Comparison of ENCODE assay signal across 26 cellular contexts in the genomic region with DNA sequence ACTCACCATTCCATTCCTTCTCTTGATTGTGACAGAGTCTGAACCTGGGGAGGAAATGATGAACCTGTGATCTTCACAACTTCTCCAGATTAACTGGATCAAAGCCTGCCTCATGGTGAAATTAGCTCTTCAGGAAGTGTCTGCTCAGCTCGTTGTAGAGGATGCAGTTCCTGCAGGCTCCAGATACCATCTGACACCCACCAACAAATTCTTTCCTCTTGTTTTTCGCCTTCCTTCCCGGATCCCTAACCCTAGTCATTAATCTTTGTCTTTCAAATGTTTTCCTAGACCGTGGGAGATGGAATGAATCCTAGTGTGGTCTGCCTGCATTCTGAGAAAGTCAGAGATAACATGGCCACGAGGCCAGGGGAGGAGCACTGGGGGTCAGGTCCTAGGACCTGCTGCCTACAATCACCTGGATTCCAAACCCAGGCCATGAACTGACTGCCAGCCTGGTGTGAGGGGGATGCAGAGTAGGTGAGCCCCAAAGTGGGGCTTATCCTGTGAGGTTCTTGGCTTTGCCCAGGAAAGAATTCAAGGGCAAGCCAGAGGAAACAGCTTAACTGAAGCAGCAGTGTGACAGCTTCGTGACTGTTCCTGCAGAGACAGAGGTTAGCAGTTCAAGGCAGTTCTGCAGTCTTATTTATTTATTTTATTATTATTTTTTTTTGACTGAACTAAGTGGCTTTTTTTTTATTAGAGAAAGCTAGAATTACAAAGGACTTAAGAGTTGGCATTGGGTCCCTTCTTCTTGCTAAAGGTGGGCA.
A peak's percentile ranks its signal among the peaks of the same experiment; 100 is the strongest.
DNase-seq lines count a peak whose midpoint lies in the region; ATAC-seq, FAIRE-seq and TF ChIP-seq lines count a peak whose summit lies in the region.
"Had no signal": no experiment of that assay in that cellular context is flagged by ENCODE, and none has a peak within 500 bp of the region (broad histone marks: within the 10 kb centered on the region; RNA-seq: fewer than 3 reads in every experiment).

No MANE protein-coding gene starts in this region.

- no peak overlapping the region for H3K4me3 Mint-ChIP-seq in CD4-positive, CD25-positive, alpha-beta regulatory T cell
- H3K4me3 Mint-ChIP-seq in naive thymus-derived CD8-positive, alpha-beta T cell, result peak overlapping the region in 3 of 10 donors; percentile 13 to 59 (median 20)
- H3K4me3 Mint-ChIP-seq in activated CD8-positive, alpha-beta T cell treated with anti-CD3 and anti-CD28 coated beads for 36 hours, result no peak overlapping the region
- H3K4me3 Mint-ChIP-seq in activated naive CD4-positive, alpha-beta T cell treated with anti-CD3 and anti-CD28 coated beads, Interleukin-2, amount 10 ng/mL, durations not matched to agents 7 days and 5 days, result no peak overlapping the region
- H3K4me3 Mint-ChIP-seq: activated B cell treated with CpG ODN at 0.5 μM for 24 hours; central memory CD8-positive, alpha-beta T cell; dendritic cell treated with granulocyte-macrophage colony-stimulating factor and Interleukin-4, amounts not matched to agents 40 ng/mL and 50 ng/mL, for 4 days had no signal

- FAIRE-seq in GM12891 (lab: Jason Lieb, UNC), result no peak
- FAIRE-seq: frontal cortex had no signal

- no peaks in the 10 kb centered on the region for H3K9me3 ChIP-seq in CD4-positive, CD25-positive, alpha-beta regulatory T cell (ENCODE audit: control insufficient read depth in 2 of 2, low read length in 2 of 2)
- H3K9me3 ChIP-seq: ascending aorta, esophagus squamous epithelium, spleen, upper lobe of left lung had no signal

- H3K27me3 ChIP-seq in CD4-positive, CD25-positive, alpha-beta regulatory T cell (ENCODE audit: control insufficient read depth, insufficient read depth, low read length), result peaks cover 3% of the 10 kb centered on the region
- H3K27me3 ChIP-seq: ascending aorta, upper lobe of left lung had no signal

- H3K4me1 Mint-ChIP-seq in CD4-positive, CD25-positive, alpha-beta regulatory T cell, result peaks cover 0 to 7% (median 2%) of the 10 kb centered on the region in 4 donors
- H3K4me1 Mint-ChIP-seq in naive thymus-derived CD8-positive, alpha-beta T cell, result peaks cover 22 to 31% (median 27%) of the 10 kb centered on the region in 4 donors
- peaks cover 10% of the 10 kb centered on the region for H3K4me1 Mint-ChIP-seq in activated CD8-positive, alpha-beta T cell treated with anti-CD3 and anti-CD28 coated beads for 36 hours (ENCODE audit: low read depth)
- peaks cover 30% of the 10 kb centered on the region for H3K4me1 Mint-ChIP-seq in activated naive CD4-positive, alpha-beta T cell treated with anti-CD3 and anti-CD28 coated beads, Interleukin-2, amount 10 ng/mL, durations not matched to agents 7 days and 5 days
- H3K4me1 Mint-ChIP-seq: activated B cell treated with CpG ODN at 0.5 μM for 24 hours; central memory CD8-positive, alpha-beta T cell had no signal

- H3K27ac ChIP-seq in CD4-positive, CD25-positive, alpha-beta regulatory T cell (ENCODE audit: insufficient read depth, low read length, poor library complexity, severe bottlenecking), result no peak overlapping the region
- H3K27ac ChIP-seq: ascending aorta, C4-2B, esophagus squamous epithelium, upper lobe of left lung had no signal

- no peaks in the 10 kb centered on the region for H3K4me1 ChIP-seq in CD4-positive, CD25-positive, alpha-beta regulatory T cell (ENCODE audit: control insufficient read depth, insufficient read depth, low read length, poor library complexity, severe bottlenecking)
- H3K4me1 ChIP-seq: ascending aorta, esophagus squamous epithelium, upper lobe of left lung had no signal

- H3K27ac Mint-ChIP-seq in CD4-positive, CD25-positive, alpha-beta regulatory T cell, result peak overlapping the region in 2 of 3 donors; percentile 53 to 65
- H3K27ac Mint-ChIP-seq in naive thymus-derived CD8-positive, alpha-beta T cell, result peak overlapping the region in 8 of 10 donors; percentile 0 to 73 (median 38)
- no peak overlapping the region for H3K27ac Mint-ChIP-seq in activated CD8-positive, alpha-beta T cell treated with anti-CD3 and anti-CD28 coated beads for 36 hours
- no peak overlapping the region for H3K27ac Mint-ChIP-seq in activated naive CD4-positive, alpha-beta T cell treated with anti-CD3 and anti-CD28 coated beads, Interleukin-2, amount 10 ng/mL, durations not matched to agents 7 days and 5 days
- H3K27ac Mint-ChIP-seq: activated B cell treated with CpG ODN at 0.5 μM for 24 hours; dendritic cell treated with granulocyte-macrophage colony-stimulating factor and Interleukin-4, amounts not matched to agents 40 ng/mL and 50 ng/mL, for 4 days had no signal

- no peaks in the 10 kb centered on the region for H3K9me3 Mint-ChIP-seq in CD4-positive, CD25-positive, alpha-beta regulatory T cell
- no peaks in the 10 kb centered on the region for H3K9me3 Mint-ChIP-seq in naive thymus-derived CD8-positive, alpha-beta T cell
- no peaks in the 10 kb centered on the region for H3K9me3 Mint-ChIP-seq in activated CD8-positive, alpha-beta T cell treated with anti-CD3 and anti-CD28 coated beads for 36 hours
- H3K9me3 Mint-ChIP-seq in activated naive CD4-positive, alpha-beta T cell treated with anti-CD3 and anti-CD28 coated beads, Interleukin-2, amount 10 ng/mL, durations not matched to agents 7 days and 5 days, result no peaks in the 10 kb centered on the region
- H3K9me3 Mint-ChIP-seq: activated B cell treated with CpG ODN at 0.5 μM for 24 hours; central memory CD8-positive, alpha-beta T cell; dendritic cell treated with granulocyte-macrophage colony-stimulating factor and Interleukin-4, amounts not matched to agents 40 ng/mL and 50 ng/mL, for 4 days had no signal

- POLR2A ChIA-PET in naive thymus-derived CD8-positive, alpha-beta T cell (lab: Charles Lee), result interaction anchor here (1.0 to 4.0 kb wide), 4 partner anchors 11 to 20 kb away, joined by 3 to 22 read pairs (median 4); no protein-coding TSS in a partner anchor
- POLR2A ChIA-PET in activated CD8-positive, alpha-beta T cell treated with anti-CD3 and anti-CD28 coated beads for 36 hours (lab: Charles Lee), result no interaction called here

- no peak for TF ChIP-seq POLR2A in GM12891 (IDR thresholded peaks at IDR 0.05; ENCODE audit: low read depth, low read length)

- ATAC-seq in CD4-positive, CD25-positive, alpha-beta regulatory T cell (ENCODE audit: low read depth in 2 of 2), result no peak
- ATAC-seq in naive thymus-derived CD8-positive, alpha-beta T cell, result peak; percentile 58 to 62
- no peak for ATAC-seq in activated CD8-positive, alpha-beta T cell treated with anti-CD3 and anti-CD28 coated beads for 36 hours

- peaks cover 33% of the 10 kb centered on the region for H3K27me3 Mint-ChIP-seq in CD4-positive, CD25-positive, alpha-beta regulatory T cell
- H3K27me3 Mint-ChIP-seq in naive thymus-derived CD8-positive, alpha-beta T cell, result peaks cover 0 to 3% (median 0%) of the 10 kb centered on the region in 5 donors
- H3K27me3 Mint-ChIP-seq in activated CD8-positive, alpha-beta T cell treated with anti-CD3 and anti-CD28 coated beads for 36 hours, result no peaks in the 10 kb centered on the region
- peaks cover 38% of the 10 kb centered on the region for H3K27me3 Mint-ChIP-seq in activated naive CD4-positive, alpha-beta T cell treated with anti-CD3 and anti-CD28 coated beads, Interleukin-2, amount 10 ng/mL, durations not matched to agents 7 days and 5 days

- DNase-seq in CD4-positive, CD25-positive, alpha-beta regulatory T cell, result no peak
- peak; percentile 48 for DNase-seq in ELF-1 (ENCODE audit: low read depth, low spot score)
- DNase-seq in astrocyte of the hippocampus (ENCODE audit: low read depth, low spot score), result peak; percentile 31
- no peak for DNase-seq in naive thymus-derived CD8-positive, alpha-beta T cell
- no peak for DNase-seq in GM12891 (ENCODE audit: insufficient read length, low spot score)
- no peak for DNase-seq in activated CD8-positive, alpha-beta T cell treated with anti-CD3 and anti-CD28 coated beads for 36 hours
- DNase-seq in activated naive CD4-positive, alpha-beta T cell treated with anti-CD3 and anti-CD28 coated beads, Interleukin-2, amount 10 ng/mL, durations not matched to agents 7 days and 5 days, result no peak
- DNase-seq: activated B cell treated with CpG ODN at 0.5 μM for 24 hours; activated naive CD4-positive, alpha-beta T cell treated with anti-CD3 and anti-CD28 coated beads, Interleukin-2, amount 50 U/mL, for 16 hours; EL; esophagus squamous epithelium; left cardiac atrium; mesenchymal stem cell; NCI-H1105; NCI-H2029; NCI-H526 treated with DMSO at 0.1 percent for 48 hours; SHP77 treated with DMSO at 0.1 percent for 48 hours; spleen; SW 1271; T1000; upper lobe of left lung had no signal

- no peaks in the 10 kb centered on the region for H3K36me3 ChIP-seq in CD4-positive, CD25-positive, alpha-beta regulatory T cell (ENCODE audit: control insufficient read depth, insufficient read depth, low read length)
- H3K36me3 ChIP-seq: ascending aorta, esophagus squamous epithelium, spleen, upper lobe of left lung had no signal

- CTCF ChIA-PET in activated CD8-positive, alpha-beta T cell treated with anti-CD3 and anti-CD28 coated beads for 36 hours (lab: Charles Lee), result interaction anchor here (0.6 to 1.5 kb wide), 2 partner anchors 24 to 36 kb away, joined by 3 read pairs; no protein-coding TSS in a partner anchor
- CTCF ChIA-PET in activated naive CD4-positive, alpha-beta T cell treated with anti-CD3 and anti-CD28 coated beads, Interleukin-2, amount 10 ng/mL, durations not matched to agents 7 days and 5 days (lab: Charles Lee), result interaction anchor here (1.1 to 3.2 kb wide), 3 partner anchors 11 to 14 kb away, joined by 3 to 10 read pairs (median 5); no protein-coding TSS in a partner anchor

- no peak for TF ChIP-seq CTCF in activated CD8-positive, alpha-beta T cell treated with anti-CD3 and anti-CD28 coated beads for 36 hours (IDR thresholded peaks at IDR 0.05)

- intact Hi-C loops in activated CD8-positive, alpha-beta T cell treated with anti-CD3 and anti-CD28 coated beads for 36 hours (cut with micrococcal nuclease), result no loop called here

- no peaks in the 10 kb centered on the region for H3K36me3 Mint-ChIP-seq in CD4-positive, CD25-positive, alpha-beta regulatory T cell
- no peaks in the 10 kb centered on the region for H3K36me3 Mint-ChIP-seq in naive thymus-derived CD8-positive, alpha-beta T cell
- H3K36me3 Mint-ChIP-seq in activated CD8-positive, alpha-beta T cell treated with anti-CD3 and anti-CD28 coated beads for 36 hours (ENCODE audit: low read depth), result no peaks in the 10 kb centered on the region
- H3K36me3 Mint-ChIP-seq in activated naive CD4-positive, alpha-beta T cell treated with anti-CD3 and anti-CD28 coated beads, Interleukin-2, amount 10 ng/mL, durations not matched to agents 7 days and 5 days, result no peaks in the 10 kb centered on the region

- H3K4me3 ChIP-seq in CD4-positive, CD25-positive, alpha-beta regulatory T cell (ENCODE audit: low read depth, low read length), result no peak overlapping the region
- H3K4me3 ChIP-seq: ascending aorta, esophagus squamous epithelium, spleen, upper lobe of left lung had no signal

TF ChIP-seq in GM12891, 5 proteins besides CTCF, POLR2A, EP300 and RAD21:
- TF ChIP-seq PAX5 (IDR thresholded peaks at IDR 0.05; ENCODE audit: insufficient read depth, low read length, severe bottlenecking), result no peak
- no peak for TF ChIP-seq TAF1 (IDR thresholded peaks at IDR 0.05; ENCODE audit: low read depth, low read length)
- no peak for TF ChIP-seq POU2F2 (IDR thresholded peaks at IDR 0.05; ENCODE audit: low read depth, low read length)
- no peak for TF ChIP-seq POLR2AphosphoS5 (IDR thresholded peaks at IDR 0.05; ENCODE audit: low read depth, low read length)
- no peak for TF ChIP-seq SPI1 (IDR thresholded peaks at IDR 0.05; ENCODE audit: low read depth, low read length)

Comparison
In these comparisons a context has a peak if more than half of its experiments do, and no peak if none do; other contexts are left out.
1. ATAC-seq: peak in naive thymus-derived CD8-positive, alpha-beta T cell (2 of 2); none in CD4-positive, CD25-positive, alpha-beta regulatory T cell (0 of 2) and activated CD8-positive, alpha-beta T cell treated with anti-CD3 and anti-CD28 coated beads for 36 hours (single experiment).
2. DNase-seq: peak in ELF-1 (single experiment) and astrocyte of the hippocampus (single experiment); none in CD4-positive, CD25-positive, alpha-beta regulatory T cell (0 of 3), naive thymus-derived CD8-positive, alpha-beta T cell (0 of 10), GM12891 (single experiment), activated CD8-positive, alpha-beta T cell treated with anti-CD3 and anti-CD28 coated beads for 36 hours (single experiment) and activated naive CD4-positive, alpha-beta T cell treated with anti-CD3 and anti-CD28 coated beads, Interleukin-2, amount 10 ng/mL, durations not matched to agents 7 days and 5 days (single experiment).
3. H3K27ac Mint-ChIP-seq: peak in CD4-positive, CD25-positive, alpha-beta regulatory T cell (2 of 3) and naive thymus-derived CD8-positive, alpha-beta T cell (8 of 10); none in activated CD8-positive, alpha-beta T cell treated with anti-CD3 and anti-CD28 coated beads for 36 hours (single experiment) and activated naive CD4-positive, alpha-beta T cell treated with anti-CD3 and anti-CD28 coated beads, Interleukin-2, amount 10 ng/mL, durations not matched to agents 7 days and 5 days (single experiment).